ENCODE assay signal across 10 cellular contexts in genomic region chr12:124928912-124929530, GRCh38. TPM values are rescaled to one million over a fixed set of nuclear protein-coding genes. Genes with fewer than 3 reads are reported as not detected.
A peak's percentile ranks its signal among the peaks of the same experiment; 100 is the strongest.
DNase-seq lines count a peak whose midpoint lies in the region; ATAC-seq and TF ChIP-seq lines count a peak whose summit lies in the region.
"Had no signal": no experiment of that assay in that cellular context is flagged by ENCODE, and none has a peak within 500 bp of the region (broad histone marks: within the 10 kb centered on the region; RNA-seq: fewer than 3 reads in every experiment).

No MANE protein-coding gene starts in this region.

- peak; percentile 59 for DNase-seq in activated effector memory CD4-positive, alpha-beta T cell treated with anti-CD3 and anti-CD28 coated beads, Interleukin-2, amount 50 U/mL, for 16 hours
- no peak for DNase-seq in activated effector memory CD4-positive, alpha-beta T cell treated with Interleukin-2 at 50 U/mL for 16 hours
- DNase-seq in lower lobe of right lung, result no peak
- DNase-seq in thyroid gland, result no peak
- DNase-seq in stimulated activated CD4-positive, alpha-beta T cell treated with anti-CD3 and anti-CD28 coated beads, Interleukin-2, amount 100 ng/mL, for 24 hours, result no peak
- no peak for DNase-seq in NCI-H2107 treated with DMSO at 0.1 percent for 48 hours (lab: John Stamatoyannopoulos, UW; ENCODE audit: unreplicated experiment)
- DNase-seq: MG63 had no signal

- WGBS in thyroid gland, 2 donors, result 84 to 90% methylated on average over 11 of the region's 11 CpGs

- H3K9me3 Mint-ChIP-seq in activated naive CD8-positive, alpha-beta T cell (ENCODE audit: low read depth), result no peaks in the 10 kb centered on the region

- peak overlapping the region; percentile 57 for H3K4me3 ChIP-seq in lower lobe of right lung
- H3K4me3 ChIP-seq in thyroid gland (replicated peaks in 1 of 3), result no peak overlapping the region

- no peaks in the 10 kb centered on the region for H3K27me3 Mint-ChIP-seq in activated naive CD8-positive, alpha-beta T cell

- H3K36me3 ChIP-seq in lower lobe of right lung, result no peaks in the 10 kb centered on the region
- no peaks in the 10 kb centered on the region for H3K36me3 ChIP-seq in thyroid gland
- H3K36me3 ChIP-seq: MG63 had no signal

- no peak for ATAC-seq in lower lobe of right lung
- no peak for ATAC-seq in GM21717 (IDR thresholded peaks at IDR 0.05; ENCODE audit: unreplicated experiment)

- H3K4me3 Mint-ChIP-seq in activated naive CD8-positive, alpha-beta T cell, result peak overlapping the region; percentile 46

- H3K27me3 ChIP-seq in lower lobe of right lung (ENCODE audit: low read depth) (no peaks in the 10 kb centered on the region), thyroid gland (no peaks in the 10 kb centered on the region)
- H3K27me3 ChIP-seq: MG63 had no signal

- H3K27ac ChIP-seq in lower lobe of right lung (peak overlapping the region; percentile 86), thyroid gland (peak overlapping the region in 2 of 3 donors; percentile 95 to 96)
- H3K27ac ChIP-seq: C4-2B had no signal

- TF ChIP-seq CTCF in lower lobe of right lung (IDR thresholded peaks at IDR 0.05), result no peak
- TF ChIP-seq CTCF in thyroid gland (IDR thresholded peaks at IDR 0.05), result no peak

- no peak for TF ChIP-seq POLR2A in thyroid gland (IDR thresholded peaks at IDR 0.05)

- H3K4me1 ChIP-seq in lower lobe of right lung, result peaks cover 15% of the 10 kb centered on the region
- H3K4me1 ChIP-seq in thyroid gland, result peaks cover 0 to 12% of the 10 kb centered on the region in 2 donors

- intact Hi-C loops in lower lobe of right lung (cut with DNase I), result no loop called here
- intact Hi-C loops in thyroid gland (cut with DNase I), result no loop called here

- peaks cover 28% of the 10 kb centered on the region for H3K4me1 Mint-ChIP-seq in activated naive CD8-positive, alpha-beta T cell (ENCODE audit: low read depth)

- no peaks in the 10 kb centered on the region for H3K9me3 ChIP-seq in lower lobe of right lung
- H3K9me3 ChIP-seq in thyroid gland, result no peaks in the 10 kb centered on the region
- H3K9me3 ChIP-seq: MG63 had no signal

- no peaks in the 10 kb centered on the region for H3K36me3 Mint-ChIP-seq in activated naive CD8-positive, alpha-beta T cell

- no peak overlapping the region for H3K27ac Mint-ChIP-seq in activated naive CD8-positive, alpha-beta T cell

RNA-seq across cellular contexts. Expression of gene UBC, which starts 14.6 kb away (rescaled TPM):
- total RNA-seq in lower lobe of right lung, result 977 TPM
- total RNA-seq in thyroid gland, result 1,000 to 10,000 TPM in 2 of 4 donors, 100 to 1,000 TPM in 2; 907 to 1,424 (median 1,000) TPM

RNA-seq across cellular contexts. Expression of gene DHX37, which starts 59.9 kb away (rescaled TPM):
- total RNA-seq in lower lobe of right lung (16.2 TPM), thyroid gland (10 to 100 TPM in 2 of 4 donors, 1 to 10 TPM in 2; 8.3 to 16.0 (median 10.1) TPM)
